ENCODE assay signal across 9 cellular contexts in genomic region chr21:33507003-33507402, GRCh38. TPM values are rescaled to one million over a fixed set of nuclear protein-coding genes. Genes with fewer than 3 reads are reported as not detected.
DNase-seq lines count a peak whose midpoint lies in the region; ATAC-seq, FAIRE-seq and TF ChIP-seq lines count a peak whose summit lies in the region.
"Not testable (repeated sequence)": the region's sequence is repeated elsewhere in the genome, so short reads cannot be mapped to it uniquely, and the experiment has no call there.
"Had no signal": no experiment of that assay in that cellular context is flagged by ENCODE, and none has a peak within 500 bp of the region (broad histone marks: within the 10 kb centered on the region; RNA-seq: fewer than 3 reads in every experiment).

No MANE protein-coding gene starts in this region.

- H3K36me3 Mint-ChIP-seq in endothelial cell (ENCODE audit: low read depth, unreplicated experiment): peaks cover 48% of the 10 kb centered on the region

- not testable (repeated sequence) for H3K27ac ChIP-seq in HEK293 (ENCODE audit: extremely low read depth, low read depth, low read length); K562 (ENCODE audit: extremely low read depth, low read depth, low read length); endothelial cell of umbilical vein (ENCODE audit: insufficient read depth, low read depth, low read length)

- not testable (repeated sequence) for TF ChIP-seq CTCF in HEK293 (tag by site-specific recombination; IDR thresholded peaks at IDR 0.05); K562 (IDR thresholded peaks at IDR 0.05 in 2 of 3, conservative IDR thresholded peaks at IDR 0.05 in 1 of 3; ENCODE audit: insufficient read depth in 2 of 3, low read depth in 1 of 3, low read length in 3 of 3); endothelial cell (IDR thresholded peaks at IDR 0.05; ENCODE audit: unreplicated experiment); endothelial cell of umbilical vein (IDR thresholded peaks at IDR 0.05; ENCODE audit: extremely low read depth in 1 of 2, insufficient read depth in 1 of 2, low read depth in 1 of 2, low read length in 2 of 2)

- H2AFZ ChIP-seq in K562 (ENCODE audit: low read depth, low read length); endothelial cell of umbilical vein (ENCODE audit: low read depth, low read length): not testable (repeated sequence)

- in situ Hi-C loops in K562 (cut with MboI): not testable (repeated sequence)

- not testable (repeated sequence) for DNase-seq in GM12892 (ENCODE audit: insufficient read length); K562 (ENCODE audit: extremely low read depth in 1 of 4, low spot score in 3 of 4); endothelial cell (ENCODE audit: low spot score); endothelial cell of umbilical vein (ENCODE audit: low read depth, low spot score); stimulated activated naive CD8-positive, alpha-beta T cell treated with anti-CD3 and anti-CD28 coated beads, Interleukin-15, amount 100 ng/mL, for 72 hours
- DNase-seq in dedifferentiated amniotic fluid mesenchymal stem cell (ENCODE audit: extremely low spot score): peak; percentile 9

- not testable (repeated sequence) for H3K9me3 ChIP-seq in HEK293 (ENCODE audit: control insufficient read depth, insufficient read depth, low read depth, low read length); K562 (replicated peaks; ENCODE audit: control insufficient read depth, insufficient read depth, low read depth, low read length); endothelial cell of umbilical vein (replicated peaks; ENCODE audit: control insufficient read depth, insufficient read depth, low read length)

- H3K27me3 ChIP-seq in K562 (ENCODE audit: control insufficient read depth in 2 of 2, insufficient read depth in 2 of 2, low read length in 2 of 2); endothelial cell of umbilical vein (ENCODE audit: control insufficient read depth in 2 of 2, insufficient read depth in 2 of 2, low read length in 2 of 2): not testable (repeated sequence)

- not testable (repeated sequence) for H3K4me1 ChIP-seq in HEK293 (ENCODE audit: control insufficient read depth, insufficient read depth, low read length); endothelial cell of umbilical vein (ENCODE audit: control insufficient read depth, extremely low read depth, insufficient read depth, low read length)
- peaks cover 0 to 10% of the 10 kb centered on the region in 2 experiments; a peak in 3 of 5 replicates for H3K4me1 ChIP-seq in K562 (replicated peaks in 1 of 2; ENCODE audit: control insufficient read depth in 2 of 2, insufficient read depth in 2 of 2, low read length in 2 of 2)

- CTCF ChIA-PET in HEK293 (lab: Yijun Ruan, JAX): interaction anchor here (1.2 kb wide), 1 partner anchor 99 kb away, joined by 3 read pairs; no protein-coding TSS in a partner anchor
- CTCF ChIA-PET in K562 (lab: Yijun Ruan, JAX; ENCODE audit: low intra/inter-chr PET ratio); endothelial cell of umbilical vein (lab: Charles Lee): not testable (repeated sequence)

- not testable (repeated sequence) for TF ChIP-seq POLR2A in GM12892 (IDR thresholded peaks at IDR 0.05; ENCODE audit: low read depth, low read length); K562 (conservative IDR thresholded peaks at IDR 0.05); endothelial cell of umbilical vein (IDR thresholded peaks at IDR 0.05; ENCODE audit: low read depth, low read length)

- not testable (repeated sequence) for H3K4me3 ChIP-seq in HEK293 (ENCODE audit: low read depth, low read length); K562; endothelial cell of umbilical vein (replicated peaks in 1 of 3; ENCODE audit: insufficient read depth in 1 of 3, low read depth in 1 of 3, low read length in 3 of 3)

- not testable (repeated sequence) for H3K27me3 Mint-ChIP-seq in endothelial cell (ENCODE audit: unreplicated experiment); stimulated activated naive CD8-positive, alpha-beta T cell treated with anti-CD3 and anti-CD28 coated beads, Interleukin-15, amount 100 ng/mL, for 72 hours

- not testable (repeated sequence) for H4K20me1 ChIP-seq in K562 (replicated peaks; ENCODE audit: control insufficient read depth, insufficient read depth, low read length); endothelial cell of umbilical vein (replicated peaks; ENCODE audit: control insufficient read depth, extremely low read depth, insufficient read depth, low read length)

- H3K36me3 ChIP-seq in HEK293 (ENCODE audit: control insufficient read depth in 2 of 2, insufficient read depth in 1 of 2, low read length in 2 of 2) (peaks cover 67 to 86% of the 10 kb centered on the region in 2 experiments), K562 (ENCODE audit: control insufficient read depth, insufficient read depth, low read length) (peaks cover 94% of the 10 kb centered on the region)
- not testable (repeated sequence) for H3K36me3 ChIP-seq in endothelial cell of umbilical vein (ENCODE audit: control insufficient read depth in 2 of 2, extremely low read depth in 1 of 2, insufficient read depth in 2 of 2, low read length in 2 of 2)

- not testable (repeated sequence) for H3K79me2 ChIP-seq in K562 (ENCODE audit: control insufficient read depth, insufficient read depth, low read length); endothelial cell of umbilical vein (ENCODE audit: control insufficient read depth, insufficient read depth, low read length)

- not testable (repeated sequence) for H3K9me3 Mint-ChIP-seq in endothelial cell (ENCODE audit: unreplicated experiment); stimulated activated naive CD8-positive, alpha-beta T cell treated with anti-CD3 and anti-CD28 coated beads, Interleukin-15, amount 100 ng/mL, for 72 hours

- not testable (repeated sequence) for H3K9ac ChIP-seq in K562 (ENCODE audit: insufficient read depth in 1 of 2, low read depth in 2 of 2, low read length in 2 of 2); endothelial cell of umbilical vein (replicated peaks; ENCODE audit: extremely low read depth, insufficient read depth, low read length)

- not testable (repeated sequence) for H3K4me1 Mint-ChIP-seq in endothelial cell (ENCODE audit: unreplicated experiment); stimulated activated naive CD8-positive, alpha-beta T cell treated with anti-CD3 and anti-CD28 coated beads, Interleukin-15, amount 100 ng/mL, for 72 hours

- 100% methylated on average over 1 of the region's 1 CpG for WGBS in K562 (ENCODE audit: insufficient coverage, low coverage, missing lambda C conversion rate)

- FAIRE-seq in GM12892 (lab: Jason Lieb, UNC) (peak; percentile 56), endothelial cell of umbilical vein (lab: Jason Lieb, UNC) (peak; percentile 57)
- not testable (repeated sequence) for FAIRE-seq in K562 (lab: Jason Lieb, UNC)

- TF ChIP-seq RAD21 in K562 (CRISPR knock-in tag; conservative IDR thresholded peaks at IDR 0.05 in 1 of 2, IDR thresholded peaks at IDR 0.05 in 1 of 2): not testable (repeated sequence)

- H3K27ac Mint-ChIP-seq in endothelial cell (ENCODE audit: unreplicated experiment): not testable (repeated sequence)
- peak overlapping the region; percentile 30 to 57 for H3K27ac Mint-ChIP-seq in stimulated activated naive CD8-positive, alpha-beta T cell treated with anti-CD3 and anti-CD28 coated beads, Interleukin-15, amount 100 ng/mL, for 72 hours

- dilution Hi-C loops in endothelial cell of umbilical vein (cut with MboI; ENCODE audit: extremely low pct_ligation_motif_present, low sequenced_read_pairs): not testable (repeated sequence)

- BruUV-seq in K562 (replicated peaks; lab: Mats Ljungman, UMichigan); endothelial cell of umbilical vein (replicated peaks; lab: Mats Ljungman, UMichigan): not testable (repeated sequence)

- H3K4me2 ChIP-seq in K562 (ENCODE audit: insufficient read depth, low read length); endothelial cell of umbilical vein (ENCODE audit: insufficient read depth, low read length): not testable (repeated sequence)

- H3K9me1 ChIP-seq in K562 (ENCODE audit: control insufficient read depth, insufficient read depth, low read length); endothelial cell of umbilical vein (replicated peaks; ENCODE audit: control insufficient read depth, extremely low read depth, insufficient read depth, low read length): not testable (repeated sequence)

- TF ChIP-seq EP300 in K562 (IDR thresholded peaks at IDR 0.05; ENCODE audit: low read length): not testable (repeated sequence)

- POLR2A ChIA-PET in HEK293 (lab: Yijun Ruan, JAX); endothelial cell of umbilical vein (lab: Charles Lee): not testable (repeated sequence)
- POLR2A ChIA-PET in K562 (lab: Yijun Ruan, JAX): interaction anchor here (0.5 to 1.2 kb wide), 3 partner anchors 11 to 24 kb away, joined by 3 to 6 read pairs (median 4); no protein-coding TSS in a partner anchor

- peak overlapping the region; percentile 4 for H3K4me3 Mint-ChIP-seq in endothelial cell (ENCODE audit: unreplicated experiment)
- H3K4me3 Mint-ChIP-seq in stimulated activated naive CD8-positive, alpha-beta T cell treated with anti-CD3 and anti-CD28 coated beads, Interleukin-15, amount 100 ng/mL, for 72 hours: not testable (repeated sequence)

- ATAC-seq in SK-N-SH treated with all-trans-retinoic acid at 6 μM for 48 hours; K562; stimulated activated naive CD8-positive, alpha-beta T cell treated with anti-CD3 and anti-CD28 coated beads, Interleukin-15, amount 100 ng/mL, for 72 hours: not testable (repeated sequence)

- intact Hi-C loops in K562 (cut with micrococcal nuclease); endothelial cell of umbilical vein (cut with micrococcal nuclease): not testable (repeated sequence)

RNA-seq across cellular contexts. Expression of gene DNAJC28, which starts 15.5 kb away (rescaled TPM):
- 1.00 TPM for polyA plus RNA-seq in GM12892 (2012; ENCODE audit: missing spikeins)
- total RNA-seq in K562 (2011; cell fraction: chromatin; rRNA removed; ENCODE audit: low replicate concordance): 1.8 and 5.7 TPM in 2 replicates
- 1.7 and 2.5 TPM in 2 replicates for total RNA-seq in K562 (2011; cell fraction: nucleolus; rRNA removed)
- 1.8 and 2.3 TPM in 2 replicates for total RNA-seq in K562 (2011; cell fraction: nucleoplasm; rRNA removed)
- total RNA-seq in K562 (2014; rRNA removed) (0.53 and 1.6 TPM in 2 replicates), K562 (2014; rRNA removed; fragmentation: Illumina TruSeq; extraction: Trizol) (1.1 and 1.4 TPM in 2 replicates), K562 (2015; rRNA removed; fragmentation: Illumina TruSeq; extraction: Trizol) (0.72 and 1.2 TPM in 2 replicates), K562 (2021) (0.49 and 0.82 TPM in 2 replicates), endothelial cell (ENCODE audit: unreplicated experiment) (3.3 TPM), endothelial cell of umbilical vein (0.82 and 1.0 TPM in 2 replicates)
- polyA plus RNA-seq in K562 (2011; rRNA removed) (1.4 and 2.0 TPM in 2 replicates), K562 (2014; fragmentation: Illumina TruSeq; extraction: Trizol) (0.68 and 0.91 TPM in 2 replicates), K562 (2014; fragmentation: Nextera tagmentation; extraction: Ambion mirVana) (under 1 TPM; 0.75 to 0.92 TPM), K562 (2014; rRNA removed) (1.3 and 2.5 TPM in 2 replicates), endothelial cell of umbilical vein (0.19 and 0.32 TPM in 2 replicates)
- polyA plus RNA-seq in K562 (2011; cell fraction: cytosol; rRNA removed): 0.24 and 0.29 TPM in 2 replicates
- 0.43 and 0.44 TPM in 2 replicates for polyA plus RNA-seq in K562 (2011; cell fraction: nucleus; rRNA removed)
- polyA plus RNA-seq in K562 (2012): 0.39 and 0.74 TPM in 2 replicates
- 1.7 and 3.1 TPM in 2 replicates for polyA minus RNA-seq in K562 (2011; rRNA and poly(A)+ RNA removed)
- 0.48 TPM in 1 of 2 replicates, not detected in the other for polyA minus RNA-seq in K562 (2011; cell fraction: cytosol; rRNA and poly(A)+ RNA removed)
- 1.1 and 2.6 TPM in 2 replicates for polyA minus RNA-seq in K562 (2011; cell fraction: nucleus; rRNA and poly(A)+ RNA removed)
- 0.69 and 0.77 TPM in 2 replicates for polyA plus RNA-seq in endothelial cell of umbilical vein (2011; cell fraction: cytosol; rRNA removed)
- 0.52 and 0.87 TPM in 2 replicates for polyA plus RNA-seq in endothelial cell of umbilical vein (2011; cell fraction: nucleus; rRNA removed)
- 1.6 and 1.7 TPM in 2 replicates for polyA plus RNA-seq in endothelial cell of umbilical vein (2012)
- polyA minus RNA-seq in endothelial cell of umbilical vein: not detected in 2 replicates
- polyA minus RNA-seq in endothelial cell of umbilical vein (2011; cell fraction: cytosol; rRNA and poly(A)+ RNA removed): not detected
- 0.29 and 0.53 TPM in 2 replicates for polyA minus RNA-seq in endothelial cell of umbilical vein (2011; cell fraction: nucleus; rRNA and poly(A)+ RNA removed)
- total RNA-seq: CD4-positive, alpha-beta T cell had no signal

RNA-seq across cellular contexts. Expression of gene TMEM50B, which starts 27.2 kb away (rescaled TPM):
- 18.8 TPM for polyA plus RNA-seq in GM12892 (2012; ENCODE audit: missing spikeins)
- 80.7 and 176 TPM in 2 replicates for total RNA-seq in K562 (2011; cell fraction: chromatin; rRNA removed; ENCODE audit: low replicate concordance)
- 63.4 and 65.5 TPM in 2 replicates for total RNA-seq in K562 (2011; cell fraction: nucleolus; rRNA removed)
- 122 and 158 TPM in 2 replicates for total RNA-seq in K562 (2011; cell fraction: nucleoplasm; rRNA removed)
- total RNA-seq in K562 (2014; rRNA removed) (19.8 and 20.5 TPM in 2 replicates), K562 (2014; rRNA removed; fragmentation: Illumina TruSeq; extraction: Trizol) (28.9 and 29.6 TPM in 2 replicates), K562 (2015; rRNA removed; fragmentation: Illumina TruSeq; extraction: Trizol) (23.9 and 26.6 TPM in 2 replicates), K562 (2021) (24.1 and 25.7 TPM in 2 replicates), endothelial cell (ENCODE audit: unreplicated experiment) (35.5 TPM), endothelial cell of umbilical vein (29.3 and 29.7 TPM in 2 replicates)
- polyA plus RNA-seq in K562 (2011; rRNA removed) (64.6 and 80.1 TPM in 2 replicates), K562 (2014; fragmentation: Illumina TruSeq; extraction: Trizol) (23.3 and 28.8 TPM in 2 replicates), K562 (2014; fragmentation: Nextera tagmentation; extraction: Ambion mirVana) (10 to 100 TPM; 41.3 to 49.1 TPM), K562 (2014; rRNA removed) (39.6 and 40.7 TPM in 2 replicates), endothelial cell of umbilical vein (17.3 and 25.1 TPM in 2 replicates)
- polyA plus RNA-seq in K562 (2011; cell fraction: cytosol; rRNA removed): 17.4 and 47.8 TPM in 2 replicates
- 123 and 167 TPM in 2 replicates for polyA plus RNA-seq in K562 (2011; cell fraction: nucleus; rRNA removed)
- polyA plus RNA-seq in K562 (2012): 23.7 and 39.6 TPM in 2 replicates
- 23.1 and 28.5 TPM in 2 replicates for polyA minus RNA-seq in K562 (2011; rRNA and poly(A)+ RNA removed)
- 6.7 and 7.5 TPM in 2 replicates for polyA minus RNA-seq in K562 (2011; cell fraction: cytosol; rRNA and poly(A)+ RNA removed)
- 18.4 and 34.7 TPM in 2 replicates for polyA minus RNA-seq in K562 (2011; cell fraction: nucleus; rRNA and poly(A)+ RNA removed)
- 15.9 and 16.7 TPM in 2 replicates for polyA plus RNA-seq in endothelial cell of umbilical vein (2011; cell fraction: cytosol; rRNA removed)
- 71.6 and 73.2 TPM in 2 replicates for polyA plus RNA-seq in endothelial cell of umbilical vein (2011; cell fraction: nucleus; rRNA removed)
- 23.8 and 24.0 TPM in 2 replicates for polyA plus RNA-seq in endothelial cell of umbilical vein (2012)
- 15.5 and 16.1 TPM in 2 replicates for polyA minus RNA-seq in endothelial cell of umbilical vein
- 8.4 TPM for polyA minus RNA-seq in endothelial cell of umbilical vein (2011; cell fraction: cytosol; rRNA and poly(A)+ RNA removed)
- 19.6 and 23.6 TPM in 2 replicates for polyA minus RNA-seq in endothelial cell of umbilical vein (2011; cell fraction: nucleus; rRNA and poly(A)+ RNA removed)

RNA-seq across cellular contexts. Expression of gene GART, which starts 34.9 kb away (rescaled TPM):
- polyA plus RNA-seq in GM12892 (2012; ENCODE audit: missing spikeins): 82.7 TPM
- total RNA-seq in K562 (2011; cell fraction: chromatin; rRNA removed; ENCODE audit: low replicate concordance): 282 and 575 TPM in 2 replicates
- total RNA-seq in K562 (2011; cell fraction: nucleolus; rRNA removed): 120 and 142 TPM in 2 replicates
- total RNA-seq in K562 (2011; cell fraction: nucleoplasm; rRNA removed): 254 and 330 TPM in 2 replicates
- total RNA-seq in K562 (2014; rRNA removed) (260 and 356 TPM in 2 replicates), K562 (2014; rRNA removed; fragmentation: Illumina TruSeq; extraction: Trizol) (349 and 398 TPM in 2 replicates), K562 (2015; rRNA removed; fragmentation: Illumina TruSeq; extraction: Trizol) (258 and 267 TPM in 2 replicates), K562 (2021) (396 and 415 TPM in 2 replicates), endothelial cell (ENCODE audit: unreplicated experiment) (76.1 TPM), endothelial cell of umbilical vein (98.7 and 112 TPM in 2 replicates)
- polyA plus RNA-seq in K562 (2011; rRNA removed) (100 and 141 TPM in 2 replicates), K562 (2014; fragmentation: Illumina TruSeq; extraction: Trizol) (409 and 429 TPM in 2 replicates), K562 (2014; fragmentation: Nextera tagmentation; extraction: Ambion mirVana) (100 to 1,000 TPM; 276 to 387 TPM), K562 (2014; rRNA removed) (230 and 236 TPM in 2 replicates), endothelial cell of umbilical vein (8.7 and 12.0 TPM in 2 replicates)
- 41.9 and 69.4 TPM in 2 replicates for polyA plus RNA-seq in K562 (2011; cell fraction: cytosol; rRNA removed)
- polyA plus RNA-seq in K562 (2011; cell fraction: nucleus; rRNA removed): 111 and 125 TPM in 2 replicates
- 155 and 181 TPM in 2 replicates for polyA plus RNA-seq in K562 (2012)
- 152 and 154 TPM in 2 replicates for polyA minus RNA-seq in K562 (2011; rRNA and poly(A)+ RNA removed)
- 92.6 and 125 TPM in 2 replicates for polyA minus RNA-seq in K562 (2011; cell fraction: cytosol; rRNA and poly(A)+ RNA removed)
- 83.7 and 168 TPM in 2 replicates for polyA minus RNA-seq in K562 (2011; cell fraction: nucleus; rRNA and poly(A)+ RNA removed)
- 15.4 and 15.5 TPM in 2 replicates for polyA plus RNA-seq in endothelial cell of umbilical vein (2011; cell fraction: cytosol; rRNA removed)
- polyA plus RNA-seq in endothelial cell of umbilical vein (2011; cell fraction: nucleus; rRNA removed): 46.0 and 55.9 TPM in 2 replicates
- 49.0 and 70.0 TPM in 2 replicates for polyA plus RNA-seq in endothelial cell of umbilical vein (2012)
- 23.7 and 35.1 TPM in 2 replicates for polyA minus RNA-seq in endothelial cell of umbilical vein
- polyA minus RNA-seq in endothelial cell of umbilical vein (2011; cell fraction: cytosol; rRNA and poly(A)+ RNA removed): 43.5 TPM
- 24.8 and 40.1 TPM in 2 replicates for polyA minus RNA-seq in endothelial cell of umbilical vein (2011; cell fraction: nucleus; rRNA and poly(A)+ RNA removed)

RNA-seq across cellular contexts. Expression of gene SON, which starts 35.8 kb away (rescaled TPM):
- 144 TPM for polyA plus RNA-seq in GM12892 (2012; ENCODE audit: missing spikeins)
- total RNA-seq in K562 (2011; cell fraction: chromatin; rRNA removed; ENCODE audit: low replicate concordance): 223 and 597 TPM in 2 replicates
- 107 and 150 TPM in 2 replicates for total RNA-seq in K562 (2011; cell fraction: nucleolus; rRNA removed)
- total RNA-seq in K562 (2011; cell fraction: nucleoplasm; rRNA removed): 253 and 349 TPM in 2 replicates
- total RNA-seq in K562 (2014; rRNA removed) (126 and 185 TPM in 2 replicates), K562 (2014; rRNA removed; fragmentation: Illumina TruSeq; extraction: Trizol) (142 and 149 TPM in 2 replicates), K562 (2015; rRNA removed; fragmentation: Illumina TruSeq; extraction: Trizol) (120 and 149 TPM in 2 replicates), K562 (2021) (242 and 259 TPM in 2 replicates), endothelial cell (ENCODE audit: unreplicated experiment) (311 TPM), endothelial cell of umbilical vein (297 and 304 TPM in 2 replicates)
- polyA plus RNA-seq in K562 (2011; rRNA removed) (99.1 and 105 TPM in 2 replicates), K562 (2014; fragmentation: Illumina TruSeq; extraction: Trizol) (173 and 203 TPM in 2 replicates), K562 (2014; fragmentation: Nextera tagmentation; extraction: Ambion mirVana) (100 to 1,000 TPM; 195 to 742 TPM), K562 (2014; rRNA removed) (97.6 and 187 TPM in 2 replicates), endothelial cell of umbilical vein (83.1 and 107 TPM in 2 replicates)
- polyA plus RNA-seq in K562 (2011; cell fraction: cytosol; rRNA removed): 88.2 and 117 TPM in 2 replicates
- polyA plus RNA-seq in K562 (2011; cell fraction: nucleus; rRNA removed): 255 and 309 TPM in 2 replicates
- 146 and 246 TPM in 2 replicates for polyA plus RNA-seq in K562 (2012)
- polyA minus RNA-seq in K562 (2011; rRNA and poly(A)+ RNA removed): 241 and 277 TPM in 2 replicates
- polyA minus RNA-seq in K562 (2011; cell fraction: cytosol; rRNA and poly(A)+ RNA removed): 183 and 187 TPM in 2 replicates
- polyA minus RNA-seq in K562 (2011; cell fraction: nucleus; rRNA and poly(A)+ RNA removed): 121 and 212 TPM in 2 replicates
- 47.6 and 52.7 TPM in 2 replicates for polyA plus RNA-seq in endothelial cell of umbilical vein (2011; cell fraction: cytosol; rRNA removed)
- polyA plus RNA-seq in endothelial cell of umbilical vein (2011; cell fraction: nucleus; rRNA removed): 456 and 544 TPM in 2 replicates
- polyA plus RNA-seq in endothelial cell of umbilical vein (2012): 158 and 190 TPM in 2 replicates
- 254 and 262 TPM in 2 replicates for polyA minus RNA-seq in endothelial cell of umbilical vein
- polyA minus RNA-seq in endothelial cell of umbilical vein (2011; cell fraction: cytosol; rRNA and poly(A)+ RNA removed): 76.7 TPM
- polyA minus RNA-seq in endothelial cell of umbilical vein (2011; cell fraction: nucleus; rRNA and poly(A)+ RNA removed): 240 and 348 TPM in 2 replicates
